In the genomic region with DNA sequence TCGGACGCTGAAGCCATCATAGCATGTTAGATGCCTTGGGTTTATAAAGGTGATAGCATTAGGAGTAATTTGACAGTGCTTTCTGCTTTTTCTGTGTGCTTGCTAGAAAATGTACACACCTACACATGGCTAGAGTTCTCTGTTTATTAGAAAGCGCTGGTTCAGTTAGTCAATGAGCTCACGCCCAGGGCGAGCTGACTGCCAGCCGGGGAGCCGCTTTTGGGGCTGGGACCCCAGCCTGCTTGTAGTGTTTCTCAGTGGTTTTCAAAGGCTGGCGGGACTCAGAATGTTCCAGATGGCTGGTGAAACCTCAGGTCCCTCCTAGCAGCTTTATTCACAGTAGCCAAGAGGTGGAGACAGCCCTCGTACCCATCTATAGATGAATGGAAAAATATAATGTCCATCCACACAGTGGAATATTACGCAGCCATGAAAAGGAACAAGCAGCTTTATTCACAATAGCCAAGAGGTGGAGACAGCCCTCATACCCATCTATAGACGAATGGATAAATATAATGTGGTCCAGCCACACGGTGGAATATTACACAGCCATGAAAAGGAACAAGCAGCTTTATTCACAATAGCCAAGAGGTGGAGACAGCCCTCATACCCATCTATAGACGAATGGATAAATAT, we compare ENCODE assay signal across 8 cellular contexts. TPM values are rescaled to one million over a fixed set of nuclear protein-coding genes. Genes with fewer than 3 reads are reported as not detected.
DNase-seq lines count a peak whose midpoint lies in the region; ATAC-seq and TF ChIP-seq lines count a peak whose summit lies in the region.
"Not testable (repeated sequence)": the region's sequence is repeated elsewhere in the genome, so short reads cannot be mapped to it uniquely, and the experiment has no call there.

No MANE protein-coding gene starts in this region.

- not testable (repeated sequence) for TF ChIP-seq EP300 in suprapubic skin (IDR thresholded peaks at IDR 0.05)

- peaks cover 13% of the 10 kb centered on the region for H3K4me1 ChIP-seq in suprapubic skin

- H3K4me1 Mint-ChIP-seq in CD4-positive, alpha-beta T cell (ENCODE audit: low read depth), result peaks cover 20% of the 10 kb centered on the region
- H3K4me1 Mint-ChIP-seq in activated naive CD8-positive, alpha-beta T cell treated with anti-CD3 and anti-CD28 coated beads, Interleukin-2, amount 10 ng/mL, durations not matched to agents 7 days and 5 days, result not testable (repeated sequence)
- H3K4me1 Mint-ChIP-seq in naive B cell, result peaks cover 11 to 56% (median 16%) of the 10 kb centered on the region in 3 donors

- 56% methylated on average over 10 of the region's 13 CpGs for WGBS in suprapubic skin

- not testable (repeated sequence) for ATAC-seq in CD4-positive, alpha-beta T cell (ENCODE audit: poor library complexity); Right ventricle myocardium superior (ENCODE audit: poor library complexity)
- ATAC-seq in GM19395 (IDR thresholded peaks at IDR 0.05; ENCODE audit: unreplicated experiment) (peak; percentile 36), HG03045 (IDR thresholded peaks at IDR 0.05; ENCODE audit: unreplicated experiment) (peak; percentile 20), naive B cell (ENCODE audit: low read depth in 2 of 2) (peak in 1 of 2 donors; percentile 11)
- peak; percentile 41 for ATAC-seq in activated naive CD8-positive, alpha-beta T cell treated with anti-CD3 and anti-CD28 coated beads, Interleukin-2, amount 10 ng/mL, durations not matched to agents 7 days and 5 days (ENCODE audit: low read depth)

- not testable (repeated sequence) for DNase-seq in CD4-positive, alpha-beta T cell; activated naive CD8-positive, alpha-beta T cell treated with anti-CD3 and anti-CD28 coated beads, Interleukin-2, amount 10 ng/mL, durations not matched to agents 7 days and 5 days; suprapubic skin (ENCODE audit: low spot score in 2 of 2)
- DNase-seq in RPMI8226, result peak; percentile 48
- peak; percentile 3 for DNase-seq in Right ventricle myocardium superior
- DNase-seq in naive B cell, result peak; percentile 25

- peak overlapping the region; percentile 50 for H3K4me3 ChIP-seq in suprapubic skin

- H3K27me3 ChIP-seq in CD4-positive, alpha-beta T cell (ENCODE audit: control insufficient read depth, insufficient read depth, low read length); suprapubic skin: not testable (repeated sequence)

- not testable (repeated sequence) for H3K9me3 Mint-ChIP-seq in CD4-positive, alpha-beta T cell; activated naive CD8-positive, alpha-beta T cell treated with anti-CD3 and anti-CD28 coated beads, Interleukin-2, amount 10 ng/mL, durations not matched to agents 7 days and 5 days
- H3K9me3 Mint-ChIP-seq in naive B cell, result peaks cover 0 to 11% (median 6%) of the 10 kb centered on the region in 7 donors

- H3K36me3 Mint-ChIP-seq in CD4-positive, alpha-beta T cell (ENCODE audit: low read depth), result peaks cover 11% of the 10 kb centered on the region
- H3K36me3 Mint-ChIP-seq in activated naive CD8-positive, alpha-beta T cell treated with anti-CD3 and anti-CD28 coated beads, Interleukin-2, amount 10 ng/mL, durations not matched to agents 7 days and 5 days; naive B cell: not testable (repeated sequence)

- TF ChIP-seq POLR2A in suprapubic skin (IDR thresholded peaks at IDR 0.05), result not testable (repeated sequence)

- not testable (repeated sequence) for H3K9me3 ChIP-seq in CD4-positive, alpha-beta T cell (ENCODE audit: control insufficient read depth, low read length); suprapubic skin

- peak overlapping the region; percentile 86 for H3K4me3 Mint-ChIP-seq in CD4-positive, alpha-beta T cell
- peak overlapping the region; percentile 84 for H3K4me3 Mint-ChIP-seq in activated naive CD8-positive, alpha-beta T cell treated with anti-CD3 and anti-CD28 coated beads, Interleukin-2, amount 10 ng/mL, durations not matched to agents 7 days and 5 days
- peak overlapping the region; percentile 90 to 97 (median 95) for H3K4me3 Mint-ChIP-seq in naive B cell

- H3K27ac Mint-ChIP-seq in CD4-positive, alpha-beta T cell; activated naive CD8-positive, alpha-beta T cell treated with anti-CD3 and anti-CD28 coated beads, Interleukin-2, amount 10 ng/mL, durations not matched to agents 7 days and 5 days: not testable (repeated sequence)
- peak overlapping the region in 4 of 6 donors; percentile 78 to 97 (median 90) for H3K27ac Mint-ChIP-seq in naive B cell

- not testable (repeated sequence) for TF ChIP-seq CTCF in CD4-positive, alpha-beta T cell (IDR thresholded peaks at IDR 0.05); suprapubic skin (IDR thresholded peaks at IDR 0.05)

- intact Hi-C loops in CD4-positive, alpha-beta T cell (cut with DNase I, micrococcal nuclease); Right ventricle myocardium superior (cut with DNase I): not testable (repeated sequence)

- peaks cover 25% of the 10 kb centered on the region for H3K27me3 Mint-ChIP-seq in CD4-positive, alpha-beta T cell
- H3K27me3 Mint-ChIP-seq in activated naive CD8-positive, alpha-beta T cell treated with anti-CD3 and anti-CD28 coated beads, Interleukin-2, amount 10 ng/mL, durations not matched to agents 7 days and 5 days; naive B cell: not testable (repeated sequence)

- POLR2A ChIA-PET in CD4-positive, alpha-beta T cell (lab: Charles Lee); activated naive CD8-positive, alpha-beta T cell treated with anti-CD3 and anti-CD28 coated beads, Interleukin-2, amount 10 ng/mL, durations not matched to agents 7 days and 5 days (lab: Charles Lee): not testable (repeated sequence)

- not testable (repeated sequence) for H3K36me3 ChIP-seq in suprapubic skin

- not testable (repeated sequence) for H3K27ac ChIP-seq in CD4-positive, alpha-beta T cell (ENCODE audit: low read depth, low read length)
- peak overlapping the region; percentile 57 for H3K27ac ChIP-seq in suprapubic skin

- CTCF ChIA-PET in CD4-positive, alpha-beta T cell (lab: Charles Lee), result not testable (repeated sequence)

RNA-seq across cellular contexts. Expression of a gene that starts 0.7 kb away (rescaled TPM):
- under 1 TPM; 0.45 to 0.49 TPM for total RNA-seq in CD4-positive, alpha-beta T cell
- total RNA-seq in activated naive CD8-positive, alpha-beta T cell treated with anti-CD3 and anti-CD28 coated beads, Interleukin-2, amount 10 ng/mL, durations not matched to agents 7 days and 5 days, result under 1 TPM; 0.17 to 0.77 TPM
- total RNA-seq in Right ventricle myocardium superior (6.4 TPM), suprapubic skin (1 to 10 TPM; 2.2 to 9.0 (median 3.4) TPM)
- 10 to 100 TPM in 2 of 6 donors, 1 to 10 TPM in 4; 4.1 to 33.6 (median 7.5) TPM for polyA plus RNA-seq in naive B cell (ENCODE audit: low read depth in 6 of 6)

RNA-seq across cellular contexts. Expression of a gene that starts 54.7 kb away (rescaled TPM):
- 100 to 1,000 TPM; 338 to 340 TPM for total RNA-seq in CD4-positive, alpha-beta T cell
- total RNA-seq in activated naive CD8-positive, alpha-beta T cell treated with anti-CD3 and anti-CD28 coated beads, Interleukin-2, amount 10 ng/mL, durations not matched to agents 7 days and 5 days, result 100 to 1,000 TPM; 235 to 241 TPM
- 141 TPM for total RNA-seq in Right ventricle myocardium superior
- polyA plus RNA-seq in naive B cell (ENCODE audit: low read depth in 6 of 6), result 100 to 1,000 TPM; 411 to 627 (median 548) TPM
- 100 to 1,000 TPM; 250 to 408 (median 336) TPM for total RNA-seq in suprapubic skin
